In the genomic region with DNA sequence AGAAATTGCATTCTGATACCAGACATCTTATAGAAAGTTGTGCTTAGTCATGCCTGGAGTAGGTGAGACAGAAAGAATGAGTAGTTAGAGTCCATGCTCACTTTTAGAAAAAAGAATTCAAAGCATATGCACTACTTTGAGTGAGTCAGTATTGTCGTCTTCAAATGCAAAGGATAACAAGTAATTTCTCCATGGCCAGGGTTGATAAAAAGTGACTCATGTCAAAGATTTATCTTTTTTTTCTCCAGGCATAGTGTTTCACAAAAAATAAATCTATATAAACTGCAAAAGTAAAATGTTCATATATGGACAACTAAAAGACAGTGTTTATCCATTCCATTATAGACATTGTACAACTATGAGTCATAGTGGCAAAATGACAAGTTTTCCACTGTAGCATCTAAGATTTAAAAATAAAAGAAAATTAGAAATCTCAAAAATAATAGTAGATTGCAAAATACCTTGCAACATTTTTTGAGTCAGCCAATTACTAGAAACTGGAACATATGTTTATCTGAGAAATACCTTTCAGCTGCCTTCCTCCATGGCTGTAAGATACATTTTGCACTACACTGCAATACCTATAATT, we compare ENCODE assay signal across 1 cellular context.
TF ChIP-seq lines count a peak whose summit lies in the region.

No MANE protein-coding gene starts in this region.

TF ChIP-seq in GM23338, 12 proteins besides CTCF, POLR2A, EP300 and RAD21 (continued from another document):
- TF ChIP-seq, protein P1, sequence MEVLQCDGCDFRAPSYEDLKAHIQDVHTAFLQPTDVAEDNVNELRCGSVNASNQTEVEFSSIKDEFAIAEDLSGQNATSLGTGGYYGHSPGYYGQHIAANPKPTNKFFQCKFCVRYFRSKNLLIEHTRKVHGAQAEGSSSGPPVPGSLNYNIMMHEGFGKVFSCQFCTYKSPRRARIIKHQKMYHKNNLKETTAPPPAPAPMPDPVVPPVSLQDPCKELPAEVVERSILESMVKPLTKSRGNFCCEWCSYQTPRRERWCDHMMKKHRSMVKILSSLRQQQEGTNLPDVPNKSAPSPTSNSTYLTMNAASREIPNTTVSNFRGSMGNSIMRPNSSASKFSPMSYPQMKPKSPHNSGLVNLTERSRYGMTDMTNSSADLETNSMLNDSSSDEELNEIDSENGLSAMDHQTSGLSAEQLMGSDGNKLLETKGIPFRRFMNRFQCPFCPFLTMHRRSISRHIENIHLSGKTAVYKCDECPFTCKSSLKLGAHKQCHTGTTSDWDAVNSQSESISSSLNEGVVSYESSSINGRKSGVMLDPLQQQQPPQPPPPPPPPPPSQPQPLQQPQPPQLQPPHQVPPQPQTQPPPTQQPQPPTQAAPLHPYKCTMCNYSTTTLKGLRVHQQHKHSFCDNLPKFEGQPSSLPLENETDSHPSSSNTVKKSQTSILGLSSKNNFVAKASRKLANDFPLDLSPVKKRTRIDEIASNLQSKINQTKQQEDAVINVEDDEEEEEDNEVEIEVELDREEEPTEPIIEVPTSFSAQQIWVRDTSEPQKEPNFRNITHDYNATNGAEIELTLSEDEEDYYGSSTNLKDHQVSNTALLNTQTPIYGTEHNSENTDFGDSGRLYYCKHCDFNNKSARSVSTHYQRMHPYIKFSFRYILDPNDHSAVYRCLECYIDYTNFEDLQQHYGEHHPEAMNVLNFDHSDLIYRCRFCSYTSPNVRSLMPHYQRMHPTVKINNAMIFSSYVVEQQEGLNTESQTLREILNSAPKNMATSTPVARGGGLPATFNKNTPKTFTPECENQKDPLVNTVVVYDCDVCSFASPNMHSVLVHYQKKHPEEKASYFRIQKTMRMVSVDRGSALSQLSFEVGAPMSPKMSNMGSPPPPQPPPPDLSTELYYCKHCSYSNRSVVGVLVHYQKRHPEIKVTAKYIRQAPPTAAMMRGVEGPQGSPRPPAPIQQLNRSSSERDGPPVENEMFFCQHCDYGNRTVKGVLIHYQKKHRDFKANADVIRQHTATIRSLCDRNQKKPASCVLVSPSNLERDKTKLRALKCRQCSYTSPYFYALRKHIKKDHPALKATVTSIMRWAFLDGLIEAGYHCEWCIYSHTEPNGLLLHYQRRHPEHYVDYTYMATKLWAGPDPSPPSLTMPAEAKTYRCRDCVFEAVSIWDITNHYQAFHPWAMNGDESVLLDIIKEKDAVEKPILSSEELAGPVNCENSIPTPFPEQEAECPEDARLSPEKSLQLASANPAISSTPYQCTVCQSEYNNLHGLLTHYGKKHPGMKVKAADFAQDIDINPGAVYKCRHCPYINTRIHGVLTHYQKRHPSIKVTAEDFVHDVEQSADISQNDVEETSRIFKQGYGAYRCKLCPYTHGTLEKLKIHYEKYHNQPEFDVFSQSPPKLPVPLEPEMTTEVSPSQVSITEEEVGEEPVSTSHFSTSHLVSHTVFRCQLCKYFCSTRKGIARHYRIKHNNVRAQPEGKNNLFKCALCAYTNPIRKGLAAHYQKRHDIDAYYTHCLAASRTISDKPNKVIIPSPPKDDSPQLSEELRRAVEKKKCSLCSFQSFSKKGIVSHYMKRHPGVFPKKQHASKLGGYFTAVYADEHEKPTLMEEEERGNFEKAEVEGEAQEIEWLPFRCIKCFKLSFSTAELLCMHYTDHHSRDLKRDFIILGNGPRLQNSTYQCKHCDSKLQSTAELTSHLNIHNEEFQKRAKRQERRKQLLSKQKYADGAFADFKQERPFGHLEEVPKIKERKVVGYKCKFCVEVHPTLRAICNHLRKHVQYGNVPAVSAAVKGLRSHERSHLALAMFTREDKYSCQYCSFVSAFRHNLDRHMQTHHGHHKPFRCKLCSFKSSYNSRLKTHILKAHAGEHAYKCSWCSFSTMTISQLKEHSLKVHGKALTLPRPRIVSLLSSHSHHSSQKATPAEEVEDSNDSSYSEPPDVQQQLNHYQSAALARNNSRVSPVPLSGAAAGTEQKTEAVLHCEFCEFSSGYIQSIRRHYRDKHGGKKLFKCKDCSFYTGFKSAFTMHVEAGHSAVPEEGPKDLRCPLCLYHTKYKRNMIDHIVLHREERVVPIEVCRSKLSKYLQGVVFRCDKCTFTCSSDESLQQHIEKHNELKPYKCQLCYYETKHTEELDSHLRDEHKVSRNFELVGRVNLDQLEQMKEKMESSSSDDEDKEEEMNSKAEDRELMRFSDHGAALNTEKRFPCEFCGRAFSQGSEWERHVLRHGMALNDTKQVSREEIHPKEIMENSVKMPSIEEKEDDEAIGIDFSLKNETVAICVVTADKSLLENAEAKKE (CRISPR knock-in tag; IDR thresholded peaks at IDR 0.05) = no peak
- TF ChIP-seq, protein P2, sequence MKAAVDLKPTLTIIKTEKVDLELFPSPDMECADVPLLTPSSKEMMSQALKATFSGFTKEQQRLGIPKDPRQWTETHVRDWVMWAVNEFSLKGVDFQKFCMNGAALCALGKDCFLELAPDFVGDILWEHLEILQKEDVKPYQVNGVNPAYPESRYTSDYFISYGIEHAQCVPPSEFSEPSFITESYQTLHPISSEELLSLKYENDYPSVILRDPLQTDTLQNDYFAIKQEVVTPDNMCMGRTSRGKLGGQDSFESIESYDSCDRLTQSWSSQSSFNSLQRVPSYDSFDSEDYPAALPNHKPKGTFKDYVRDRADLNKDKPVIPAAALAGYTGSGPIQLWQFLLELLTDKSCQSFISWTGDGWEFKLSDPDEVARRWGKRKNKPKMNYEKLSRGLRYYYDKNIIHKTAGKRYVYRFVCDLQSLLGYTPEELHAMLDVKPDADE (IDR thresholded peaks at IDR 0.05) = no peak
- TF ChIP-seq EZH2 (IDR thresholded peaks at IDR 0.05; ENCODE audit: low read depth, unreplicated experiment) (no peak), POLR2AphosphoS5 (IDR thresholded peaks at IDR 0.05; ENCODE audit: low read depth) (no peak), EZH2phosphoT487 (IDR thresholded peaks at IDR 0.05; ENCODE audit: unreplicated experiment) (no peak), CREB1 (CRISPR knock-in tag; IDR thresholded peaks at IDR 0.05; ENCODE audit: low read depth) (no peak), JUNB (IDR thresholded peaks at IDR 0.05; ENCODE audit: unreplicated experiment) (no peak), ZNF114 (CRISPR knock-in tag; IDR thresholded peaks at IDR 0.05) (no peak)
